Comparison of ENCODE assay signal across 1 cellular context in the genomic region with DNA sequence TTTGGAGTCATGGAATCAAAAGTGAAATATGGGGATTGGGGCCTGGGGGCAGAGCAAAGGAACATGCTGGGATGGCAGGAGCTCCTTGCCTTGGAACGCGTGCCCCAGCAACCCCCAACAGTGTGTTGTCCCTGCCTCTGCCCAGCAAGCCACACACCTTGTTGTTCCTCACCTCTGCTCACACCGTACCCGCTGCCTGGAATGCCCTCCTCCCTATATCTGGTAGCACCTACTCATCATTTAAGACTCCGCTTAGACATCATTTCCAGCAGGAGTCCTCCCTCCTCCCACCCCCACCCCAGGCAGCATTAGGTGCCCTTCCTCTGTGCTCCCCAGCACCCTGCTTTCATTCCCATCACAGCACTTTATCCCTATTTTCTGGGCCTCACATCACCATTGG.
TF ChIP-seq lines count a peak whose summit lies in the region.

No MANE protein-coding gene starts in this region.

TF ChIP-seq in A549, 52 proteins besides CTCF, POLR2A, EP300 and RAD21:
- TF ChIP-seq, protein P1, sequence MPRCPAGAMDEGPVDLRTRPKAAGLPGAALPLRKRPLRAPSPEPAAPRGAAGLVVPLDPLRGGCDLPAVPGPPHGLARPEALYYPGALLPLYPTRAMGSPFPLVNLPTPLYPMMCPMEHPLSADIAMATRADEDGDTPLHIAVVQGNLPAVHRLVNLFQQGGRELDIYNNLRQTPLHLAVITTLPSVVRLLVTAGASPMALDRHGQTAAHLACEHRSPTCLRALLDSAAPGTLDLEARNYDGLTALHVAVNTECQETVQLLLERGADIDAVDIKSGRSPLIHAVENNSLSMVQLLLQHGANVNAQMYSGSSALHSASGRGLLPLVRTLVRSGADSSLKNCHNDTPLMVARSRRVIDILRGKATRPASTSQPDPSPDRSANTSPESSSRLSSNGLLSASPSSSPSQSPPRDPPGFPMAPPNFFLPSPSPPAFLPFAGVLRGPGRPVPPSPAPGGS (IDR thresholded peaks at IDR 0.05), result no peak
- TF ChIP-seq NR3C1 (IDR thresholded peaks at IDR 0.05) (no peak), POLR2AphosphoS2 (conservative IDR thresholded peaks at IDR 0.05; ENCODE audit: low read length) (no peak), RFX5 (IDR thresholded peaks at IDR 0.05) (no peak), TFCP2L1 (CRISPR knock-in tag; IDR thresholded peaks at IDR 0.05) (no peak), JUNB (IDR thresholded peaks at IDR 0.05) (no peak), ESRRA (IDR thresholded peaks at IDR 0.05; ENCODE audit: borderline replicate concordance, low read length) (no peak), CBX2 (IDR thresholded peaks at IDR 0.05; ENCODE audit: borderline replicate concordance, low read depth) (no peak), HOXB13 (CRISPR knock-in tag; IDR thresholded peaks at IDR 0.05; ENCODE audit: low read depth) (no peak), RARB (CRISPR knock-in tag; IDR thresholded peaks at IDR 0.05) (no peak), HDAC2 (IDR thresholded peaks at IDR 0.05) (no peak), CBX8 (IDR thresholded peaks at IDR 0.05) (no peak), HOXB5 (CRISPR knock-in tag; IDR thresholded peaks at IDR 0.05) (no peak), PHF8 (IDR thresholded peaks at IDR 0.05; ENCODE audit: borderline replicate concordance, low read depth) (no peak), GATA3 (IDR thresholded peaks at IDR 0.05; ENCODE audit: borderline replicate concordance) (no peak), MAFK (IDR thresholded peaks at IDR 0.05; ENCODE audit: partially characterized antibody) (no peak)
- TF ChIP-seq, protein P2, sequence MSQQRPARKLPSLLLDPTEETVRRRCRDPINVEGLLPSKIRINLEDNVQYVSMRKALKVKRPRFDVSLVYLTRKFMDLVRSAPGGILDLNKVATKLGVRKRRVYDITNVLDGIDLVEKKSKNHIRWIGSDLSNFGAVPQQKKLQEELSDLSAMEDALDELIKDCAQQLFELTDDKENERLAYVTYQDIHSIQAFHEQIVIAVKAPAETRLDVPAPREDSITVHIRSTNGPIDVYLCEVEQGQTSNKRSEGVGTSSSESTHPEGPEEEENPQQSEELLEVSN (IDR thresholded peaks at IDR 0.05; ENCODE audit: borderline replicate concordance, low read depth), result no peak
